ENCODE assay signal across 8 cellular contexts in genomic region chr12:109052415-109053323, GRCh38. TPM values are rescaled to one million over a fixed set of nuclear protein-coding genes. Genes with fewer than 3 reads are reported as not detected.
DNase-seq lines count a peak whose midpoint lies in the region; ATAC-seq and TF ChIP-seq lines count a peak whose summit lies in the region.

USP30 (plus strand) TSS chr12:109052576; CDS start chr12:109052679, 103 bp downstream.

- H3K27ac ChIP-seq in RWPE2 (ENCODE audit: poor library complexity, severe bottlenecking), result peak within 1 kb of the TSS; percentile 6

- ATAC-seq in RWPE2 (ENCODE audit: low read depth), result peak; percentile 89
- peak; percentile 89 for ATAC-seq in stimulated activated naive CD8-positive, alpha-beta T cell treated with anti-CD3 and anti-CD28 coated beads, Interleukin-15, amount 100 ng/mL, for 72 hours

- peaks cover 20% of the 10 kb centered on the region for H3K4me1 Mint-ChIP-seq in neural crest cell
- H3K4me1 Mint-ChIP-seq in stimulated activated naive CD8-positive, alpha-beta T cell treated with anti-CD3 and anti-CD28 coated beads, Interleukin-15, amount 100 ng/mL, for 72 hours, result peaks cover 12% of the 10 kb centered on the region

- no peaks in the 10 kb centered on the region for H3K27me3 ChIP-seq in RWPE2 (ENCODE audit: insufficient read depth, poor library complexity, severe bottlenecking)

- peak within 1 kb of the TSS; percentile 99 for H3K4me3 Mint-ChIP-seq in neural crest cell
- H3K4me3 Mint-ChIP-seq in stimulated activated naive CD8-positive, alpha-beta T cell treated with anti-CD3 and anti-CD28 coated beads, Interleukin-15, amount 100 ng/mL, for 72 hours, result peak within 1 kb of the TSS; percentile 93 to 97

- H3K36me3 ChIP-seq in RWPE2 (ENCODE audit: low read depth), result peaks cover 4% of the 10 kb centered on the region; the same call in 1 of the 2 replicates

- TF ChIP-seq CTCF in RWPE2 (IDR thresholded peaks at IDR 0.05; ENCODE audit: poor library complexity, severe bottlenecking), result no peak
- no peak for TF ChIP-seq CTCF in foreskin fibroblast (IDR thresholded peaks at IDR 0.05; ENCODE audit: low read depth, low read length)
- TF ChIP-seq CTCF in neural crest cell (conservative IDR thresholded peaks at IDR 0.05), result no peak

- DNase-seq in ELF-1 (ENCODE audit: low read depth, low spot score) (peak; percentile 91), GOT3 (lab: John Stamatoyannopoulos, UW) (peak; percentile 28), LHCN-M2 (ENCODE audit: low read depth) (peak; percentile 77), RWPE2 (ENCODE audit: low spot score) (peak; percentile 73), activated gamma-delta T cell (lab: John Stamatoyannopoulos, UW) (peak; percentile 42), foreskin fibroblast (peak; percentile 79 to 92), neural crest cell (ENCODE audit: low read depth, low spot score) (peak; percentile 90)
- peak; percentile 85 for DNase-seq in stimulated activated naive CD8-positive, alpha-beta T cell treated with anti-CD3 and anti-CD28 coated beads, Interleukin-15, amount 100 ng/mL, for 72 hours

- no peaks in the 10 kb centered on the region for H3K9me3 Mint-ChIP-seq in neural crest cell
- H3K9me3 Mint-ChIP-seq in stimulated activated naive CD8-positive, alpha-beta T cell treated with anti-CD3 and anti-CD28 coated beads, Interleukin-15, amount 100 ng/mL, for 72 hours, result no peaks in the 10 kb centered on the region

- H3K9me3 ChIP-seq in RWPE2 (ENCODE audit: severe bottlenecking), result no peaks in the 10 kb centered on the region

- peaks cover 7% of the 10 kb centered on the region for H3K27me3 Mint-ChIP-seq in neural crest cell (ENCODE audit: low read depth)
- H3K27me3 Mint-ChIP-seq in stimulated activated naive CD8-positive, alpha-beta T cell treated with anti-CD3 and anti-CD28 coated beads, Interleukin-15, amount 100 ng/mL, for 72 hours, result no peaks in the 10 kb centered on the region

- H3K4me3 ChIP-seq in RWPE2 (ENCODE audit: severe bottlenecking) (peak within 1 kb of the TSS; percentile 73), foreskin fibroblast (ENCODE audit: low read depth in 1 of 2, low read length in 2 of 2) (peak within 1 kb of the TSS; percentile 94 to 100)

- H3K36me3 Mint-ChIP-seq in neural crest cell (ENCODE audit: low read depth), result no peaks in the 10 kb centered on the region

- peaks cover 7% of the 10 kb centered on the region for H3K4me1 ChIP-seq in RWPE2 (ENCODE audit: insufficient read depth, poor library complexity, severe bottlenecking)

- peak within 1 kb of the TSS; percentile 92 for H3K27ac Mint-ChIP-seq in neural crest cell (ENCODE audit: unreplicated experiment)
- peak within 1 kb of the TSS; percentile 96 to 97 for H3K27ac Mint-ChIP-seq in stimulated activated naive CD8-positive, alpha-beta T cell treated with anti-CD3 and anti-CD28 coated beads, Interleukin-15, amount 100 ng/mL, for 72 hours

RNA-seq across cellular contexts. Expression of gene USP30, which starts in this region (rescaled TPM):
- total RNA-seq in LHCN-M2 (2014; rRNA removed) (7.6 and 10.7 TPM in 2 replicates), neural crest cell (15.4 and 20.9 TPM in 2 replicates)
- 4.4 TPM for polyA plus RNA-seq in LHCN-M2 (2012)

Comparison
In these comparisons a context has a peak if more than half of its experiments do, and no peak if none do; other contexts are left out.
1. Peak in every context shown above with its lines: DNase-seq, ATAC-seq, H3K4me3 ChIP-seq and H3K27ac ChIP-seq.
2. DNase-seq: peak in every context shown above with its lines; median percentile 91 in ELF-1; 90 in neural crest cell; 86 in foreskin fibroblast; 85 in stimulated activated naive CD8-positive, alpha-beta T cell treated with anti-CD3 and anti-CD28 coated beads, Interleukin-15, amount 100 ng/mL, for 72 hours; 77 in LHCN-M2; 73 in RWPE2; 42 in activated gamma-delta T cell; 28 in GOT3.